Comparison of ENCODE assay signal across 22 cellular contexts in the genomic region with DNA sequence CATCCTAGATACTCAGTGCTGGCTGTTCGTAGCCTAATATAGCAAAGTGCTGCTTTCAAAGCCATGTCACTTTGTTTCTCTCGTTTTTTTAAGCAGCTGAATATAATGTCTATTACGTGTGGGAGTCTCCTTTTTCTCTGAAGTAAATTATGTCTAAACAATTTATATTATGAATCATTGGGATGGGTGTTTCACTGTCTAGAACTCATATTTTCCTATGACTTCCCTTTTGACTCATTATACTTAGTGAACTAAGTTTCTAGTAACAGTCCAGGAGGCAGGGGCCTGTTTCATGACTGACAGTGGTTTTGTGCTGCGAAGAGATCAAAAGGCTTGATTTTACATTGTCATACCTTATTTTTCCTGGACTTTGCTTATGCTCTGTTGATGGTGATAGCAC.
A peak's percentile ranks its signal among the peaks of the same experiment; 100 is the strongest.
DNase-seq lines count a peak whose midpoint lies in the region; ATAC-seq and TF ChIP-seq lines count a peak whose summit lies in the region.
"Had no signal": no experiment of that assay in that cellular context is flagged by ENCODE, and none has a peak within 500 bp of the region (broad histone marks: within the 10 kb centered on the region; RNA-seq: fewer than 3 reads in every experiment).

No MANE protein-coding gene starts in this region.

- H3K9me3 Mint-ChIP-seq in glutamatergic neuron (ENCODE audit: unreplicated experiment): peaks cover 1% of the 10 kb centered on the region

- H3K27me3 ChIP-seq in adipocyte (replicated peaks; ENCODE audit: control insufficient read depth, insufficient read depth, low read length) (no peaks in the 10 kb centered on the region), foreskin keratinocyte (no peaks in the 10 kb centered on the region)
- H3K27me3 ChIP-seq: neutrophil, Peyer's patch had no signal

- H3K4me3 Mint-ChIP-seq in glutamatergic neuron (ENCODE audit: unreplicated experiment): no peak overlapping the region
- H3K4me3 Mint-ChIP-seq: activated T-cell treated with anti-CD3 and anti-CD28 coated beads, Interleukin-2, amount 50 U/mL, for 24 hours; CD8-positive, alpha-beta memory T cell; stimulated activated naive CD8-positive, alpha-beta T cell treated with anti-CD3 and anti-CD28 coated beads, Interleukin-15, Interleukin-2, amounts not matched to agents 100 ng/mL and 50 ng/mL, for 24 hours had no signal

- H3K27ac ChIP-seq in foreskin keratinocyte: no peak overlapping the region
- H3K27ac ChIP-seq: cardiac muscle cell, neutrophil, Peyer's patch had no signal

- peak; percentile 90 for ATAC-seq in foreskin keratinocyte
- ATAC-seq: HepG2, left colon, right cardiac atrium had no signal

- TF ChIP-seq CTCF in foreskin keratinocyte (conservative IDR thresholded peaks at IDR 0.05) (no peak), glutamatergic neuron (IDR thresholded peaks at IDR 0.05; ENCODE audit: partially characterized antibody, unreplicated experiment) (no peak)

- no peaks in the 10 kb centered on the region for H3K36me3 ChIP-seq in adipocyte (ENCODE audit: control insufficient read depth, insufficient read depth, low read length, severe bottlenecking)
- H3K36me3 ChIP-seq: cardiac muscle cell, neutrophil, Peyer's patch had no signal

- no peaks in the 10 kb centered on the region for H3K9me3 ChIP-seq in adipocyte (ENCODE audit: control insufficient read depth, low read length)
- H3K9me3 ChIP-seq: neutrophil, Peyer's patch had no signal

- H3K36me3 Mint-ChIP-seq in glutamatergic neuron (ENCODE audit: unreplicated experiment): no peaks in the 10 kb centered on the region
- H3K36me3 Mint-ChIP-seq: CD8-positive, alpha-beta memory T cell had no signal

- no peak overlapping the region for H3K4me3 ChIP-seq in adipocyte (ENCODE audit: low read length)
- H3K4me3 ChIP-seq: cardiac muscle cell, Peyer's patch had no signal

- H3K4me1 ChIP-seq in adipocyte (ENCODE audit: control insufficient read depth, insufficient read depth, low read length) (peaks cover 2% of the 10 kb centered on the region), foreskin keratinocyte (no peaks in the 10 kb centered on the region)
- H3K4me1 ChIP-seq: Peyer's patch had no signal

- no peak overlapping the region for H3K27ac Mint-ChIP-seq in glutamatergic neuron (ENCODE audit: unreplicated experiment)
- H3K27ac Mint-ChIP-seq: activated naive CD4-positive, alpha-beta T cell treated with anti-CD3 and anti-CD28 coated beads, Interleukin-2, amount 50 U/mL, for 72 hours; activated T-cell treated with anti-CD3 and anti-CD28 coated beads, Interleukin-2, amount 50 U/mL, for 24 hours; CD8-positive, alpha-beta memory T cell; stimulated activated naive CD8-positive, alpha-beta T cell treated with anti-CD3 and anti-CD28 coated beads, Interleukin-15, Interleukin-2, amounts not matched to agents 100 ng/mL and 50 ng/mL, for 24 hours had no signal

- no peaks in the 10 kb centered on the region for H3K4me1 Mint-ChIP-seq in glutamatergic neuron (ENCODE audit: low read depth, unreplicated experiment)
- H3K4me1 Mint-ChIP-seq: CD8-positive, alpha-beta memory T cell had no signal

- no peak overlapping the region for H3K9ac ChIP-seq in adipocyte (ENCODE audit: low read length)

- DNase-seq in AG08395 (ENCODE audit: low spot score) (peak; percentile 22), HPDE6-E6E7 (ENCODE audit: extremely low spot score) (peak; percentile 9), adipocyte (ENCODE audit: low read depth) (peak; percentile 63), foreskin keratinocyte (peak; percentile 47 to 69), glutamatergic neuron (no peak), T1000 (lab: John Stamatoyannopoulos, UW) (no peak), NCI-H128 (lab: John Stamatoyannopoulos, UW; ENCODE audit: unreplicated experiment) (no peak), iPS-NIHi11 (ENCODE audit: low spot score) (no peak)
- DNase-seq: activated CD4-positive, alpha-beta T cell treated with anti-CD3 and anti-CD28 coated beads, Interleukin-2, amount 50 U/mL, for 4 hours; activated T-cell treated with anti-CD3 and anti-CD28 coated beads, Interleukin-2, amount 50 U/mL, for 24 hours; CD8-positive, alpha-beta memory T cell; DND-41; effector memory CD4-positive, alpha-beta T cell; left colon; NCI-H1092; Peyer's patch; right cardiac atrium had no signal

- no peaks in the 10 kb centered on the region for H3K27me3 Mint-ChIP-seq in glutamatergic neuron (ENCODE audit: unreplicated experiment)
- H3K27me3 Mint-ChIP-seq: activated T-cell treated with anti-CD3 and anti-CD28 coated beads, Interleukin-2, amount 50 U/mL, for 24 hours; CD8-positive, alpha-beta memory T cell; stimulated activated naive CD8-positive, alpha-beta T cell treated with anti-CD3 and anti-CD28 coated beads, Interleukin-15, Interleukin-2, amounts not matched to agents 100 ng/mL and 50 ng/mL, for 24 hours had no signal

Comparison
In these comparisons a context has a peak if more than half of its experiments do, and no peak if none do; other contexts are left out.
1. DNase-seq: peak in AG08395 (single experiment), HPDE6-E6E7 (single experiment), adipocyte (single experiment) and foreskin keratinocyte (2 of 2); none in glutamatergic neuron (single experiment), T1000 (single experiment), NCI-H128 (single experiment) and iPS-NIHi11 (single experiment).